In genomic region chr12:11486623-11487444, GRCh38 we compare ENCODE assay signal across 8 cellular contexts.
A peak's percentile ranks its signal among the peaks of the same experiment; 100 is the strongest.
DNase-seq lines count a peak whose midpoint lies in the region; ATAC-seq and TF ChIP-seq lines count a peak whose summit lies in the region.

No MANE protein-coding gene starts in this region.

- H3K4me3 ChIP-seq in right atrium auricular region (no peak overlapping the region), sigmoid colon (no peak overlapping the region)

- DNase-seq in NCI-H1694 treated with DMSO at 0.1 percent for 48 hours (lab: John Stamatoyannopoulos, UW) (peak; percentile 93), T-helper 2 cell (peak; percentile 25 to 87 (median 61)), amygdala (lab: John Stamatoyannopoulos, UW) (peak in 42 of 56 donors; percentile 5 to 85 (median 42)), right atrium auricular region (ENCODE audit: low spot score) (peak; percentile 76), sigmoid colon (peak; percentile 83), HuH-7.5 (ENCODE audit: low spot score) (no peak)

- H3K4me1 ChIP-seq in right atrium auricular region (no peaks in the 10 kb centered on the region), sigmoid colon (no peaks in the 10 kb centered on the region)

- H3K27ac ChIP-seq in right atrium auricular region (no peak overlapping the region), sigmoid colon (no peak overlapping the region)

- intact Hi-C loops in sigmoid colon (cut with DNase I): loop anchor here (2.0 kb wide), 1 partner anchor 716 kb away; no protein-coding TSS in a partner anchor

- ATAC-seq in HG02759 (IDR thresholded peaks at IDR 0.05; ENCODE audit: unreplicated experiment): peak; percentile 82

- no peak for TF ChIP-seq EP300 in sigmoid colon (IDR thresholded peaks at IDR 0.05)

- no peak for TF ChIP-seq POLR2A in sigmoid colon (IDR thresholded peaks at IDR 0.05)

- H3K36me3 ChIP-seq in right atrium auricular region (no peaks in the 10 kb centered on the region), sigmoid colon (no peaks in the 10 kb centered on the region)

- H3K9me3 ChIP-seq in right atrium auricular region (no peaks in the 10 kb centered on the region), sigmoid colon (no peaks in the 10 kb centered on the region)

- WGBS in sigmoid colon, 2 donors: 25 to 28% methylated on average over 13 of the region's 13 CpGs

- TF ChIP-seq CTCF in GM12872 (IDR thresholded peaks at IDR 0.05; ENCODE audit: insufficient read depth, low read depth, low read length) (peak; percentile 86), right atrium auricular region (IDR thresholded peaks at IDR 0.05) (peak; percentile 82 to 98), sigmoid colon (IDR thresholded peaks at IDR 0.05) (peak; percentile 55 to 91 (median 84))

- H3K27me3 ChIP-seq in right atrium auricular region (no peaks in the 10 kb centered on the region), sigmoid colon (no peaks in the 10 kb centered on the region)
